ENCODE assay signal across 12 cellular contexts in the genomic region with DNA sequence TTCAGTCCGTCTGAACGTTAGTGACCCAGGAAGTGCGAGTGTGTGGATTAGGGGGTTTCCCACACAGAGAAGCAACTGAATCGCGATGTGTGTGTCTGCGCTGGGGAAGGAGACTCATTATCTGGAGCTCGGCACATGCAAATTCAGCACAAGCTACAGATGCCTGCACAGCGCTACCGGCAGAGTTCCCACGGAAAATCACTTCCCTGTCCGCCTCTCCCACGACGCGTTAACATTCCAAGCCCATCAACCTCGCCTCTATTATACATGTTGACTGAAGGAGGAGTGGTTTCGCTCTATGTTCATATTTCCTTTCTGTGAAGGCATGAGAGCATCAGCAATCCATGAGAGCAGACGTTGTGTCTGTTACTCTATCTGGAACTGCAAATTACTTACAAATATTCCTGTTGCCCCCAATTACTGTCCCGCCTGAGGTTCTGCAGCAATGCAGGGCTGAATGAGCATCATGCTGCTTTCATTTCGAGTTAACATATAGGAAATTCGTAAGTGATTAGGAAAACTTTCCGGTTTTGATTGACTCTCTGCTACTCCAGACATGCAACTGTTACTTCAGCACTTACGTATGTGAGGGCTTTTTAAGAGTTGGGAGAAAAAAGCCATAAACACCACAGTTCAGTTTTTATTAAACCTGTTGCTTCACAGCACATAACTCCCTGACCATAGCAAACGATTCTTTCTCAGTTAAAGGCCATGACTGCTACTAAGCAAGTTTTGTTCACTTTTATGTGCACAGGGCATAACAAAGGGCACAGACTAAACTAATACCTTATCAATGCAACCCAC. TPM values are rescaled to one million over a fixed set of nuclear protein-coding genes. Genes with fewer than 3 reads are reported as not detected.
DNase-seq lines count a peak whose midpoint lies in the region; ATAC-seq, FAIRE-seq and TF ChIP-seq lines count a peak whose summit lies in the region.
"Had no signal": no experiment of that assay in that cellular context is flagged by ENCODE, and none has a peak within 500 bp of the region (broad histone marks: within the 10 kb centered on the region; RNA-seq: fewer than 3 reads in every experiment).

No MANE protein-coding gene starts in this region.

- no peak overlapping the region for H4K8ac ChIP-seq in neuronal stem cell (ENCODE audit: low read depth, low read length)

- H2BK120ac ChIP-seq in neuronal stem cell (ENCODE audit: low read depth, low read length), result no peak overlapping the region

- no peaks in the 10 kb centered on the region for H3K36me3 ChIP-seq in fibroblast of lung (ENCODE audit: control insufficient read depth, insufficient read depth, low read length)
- no peaks in the 10 kb centered on the region for H3K36me3 ChIP-seq in neuronal stem cell (replicated peaks in 1 of 2; ENCODE audit: control insufficient read depth in 2 of 2, insufficient read depth in 2 of 2, low read length in 2 of 2)

- no peak overlapping the region for H3K4ac ChIP-seq in neuronal stem cell (ENCODE audit: low read length)

- no peaks in the 10 kb centered on the region for H3K9me3 ChIP-seq in fibroblast of lung (ENCODE audit: control insufficient read depth, insufficient read depth, low read depth, low read length)
- H3K9me3 ChIP-seq in neuronal stem cell (replicated peaks in 1 of 2; ENCODE audit: control insufficient read depth in 2 of 2, insufficient read depth in 1 of 2, low read depth in 1 of 2, low read length in 2 of 2), result no peaks in the 10 kb centered on the region

- H3K27ac ChIP-seq in fibroblast of lung (ENCODE audit: insufficient read depth, low read length) (no peak overlapping the region), neuronal stem cell (replicated peaks; ENCODE audit: low read length) (peak overlapping the region; percentile 5)
- H3K27ac ChIP-seq: HL-60, SK-N-MC had no signal

- H2AK5ac ChIP-seq in neuronal stem cell (ENCODE audit: low read depth, low read length), result no peak overlapping the region

- WGBS in neuronal stem cell (ENCODE audit: extremely low coverage in 2 of 2, insufficient read length in 2 of 2, insufficient replicate concordance in 1 of 2), 2 donors, result no CpG with 5 or more reads among the region's 23 CpGs

- H2BK5ac ChIP-seq in neuronal stem cell (ENCODE audit: low read length), result no peak overlapping the region

- no peak overlapping the region for H3K18ac ChIP-seq in neuronal stem cell (ENCODE audit: low read length)

- in situ Hi-C loops in ACHN (cut with HindIII; ENCODE audit: low pct_ligation_motif_present, low pct_unique_long_range_greater_than_20kb, low sequenced_read_pairs), result no loop called here

- FAIRE-seq in GM19239 (lab: Jason Lieb, UNC), result no peak
- FAIRE-seq: GM18507 had no signal

- H3K4me2 ChIP-seq in fibroblast of lung (ENCODE audit: extremely low read depth, insufficient read depth, low read length) (peak overlapping the region; percentile 83), neuronal stem cell (ENCODE audit: insufficient read depth, low read length, poor library complexity, severe bottlenecking) (no peak overlapping the region)

- H3K14ac ChIP-seq in neuronal stem cell (ENCODE audit: low read length), result no peak overlapping the region

- no peaks in the 10 kb centered on the region for H3K79me1 ChIP-seq in neuronal stem cell (ENCODE audit: low read depth, low read length)

- no peak overlapping the region for H3K23ac ChIP-seq in neuronal stem cell (ENCODE audit: low read depth, low read length, poor library complexity)

- H3K4me1 ChIP-seq in fibroblast of lung (ENCODE audit: control insufficient read depth, extremely low read depth, insufficient read depth, low read length) (no peaks in the 10 kb centered on the region), neuronal stem cell (ENCODE audit: control insufficient read depth in 2 of 2, insufficient read depth in 1 of 2, low read depth in 1 of 2, low read length in 2 of 2) (peaks cover 7 to 13% of the 10 kb centered on the region in 2 donors)

- H3K27me3 ChIP-seq in fibroblast of lung (ENCODE audit: control insufficient read depth, insufficient read depth, low read length) (no peaks in the 10 kb centered on the region), neuronal stem cell (ENCODE audit: control insufficient read depth in 3 of 3, insufficient read depth in 3 of 3, low read depth in 1 of 3, low read length in 3 of 3) (no peaks in the 10 kb centered on the region)

- H3K9ac ChIP-seq in fibroblast of lung (ENCODE audit: insufficient read depth, low read length), result no peak overlapping the region
- H3K9ac ChIP-seq in neuronal stem cell (ENCODE audit: low read depth, low read length, poor library complexity), result no peak overlapping the region

- H3K4me3 ChIP-seq in fibroblast of lung (replicated peaks in 1 of 4; ENCODE audit: control extremely low read depth in 1 of 4, insufficient read depth in 1 of 4, low read depth in 3 of 4, low read length in 4 of 4) (peak overlapping the region in 3 of 4 experiments; percentile 25 to 55 (median 48)), neuronal stem cell (ENCODE audit: low read length in 2 of 2) (no peak overlapping the region)
- H3K4me3 ChIP-seq: SK-N-MC had no signal

- no peak overlapping the region for H2BK15ac ChIP-seq in neuronal stem cell (ENCODE audit: low read length)

- H2AFZ ChIP-seq in fibroblast of lung (ENCODE audit: low read length), result peak overlapping the region; percentile 25
- H2AFZ ChIP-seq in neuronal stem cell (ENCODE audit: low read length), result peak overlapping the region; percentile 15

- peak; percentile 52 for DNase-seq in ACHN
- DNase-seq in NCI-H526 treated with DMSO at 0.1 percent for 48 hours (lab: John Stamatoyannopoulos, UW), result peak; percentile 11
- peak; percentile 36 to 55 for DNase-seq in fibroblast of lung (ENCODE audit: low read depth in 2 of 2)
- DNase-seq in neuronal stem cell (ENCODE audit: low spot score), result no peak
- DNase-seq in GM19238 (ENCODE audit: insufficient read length, low spot score), result no peak
- no peak for DNase-seq in GM19239 (ENCODE audit: insufficient read length, low spot score)
- DNase-seq in SHP77 treated with DMSO at 0.1 percent for 48 hours (lab: John Stamatoyannopoulos, UW), result no peak
- DNase-seq: NCI-H2029 had no signal

- no peaks in the 10 kb centered on the region for H3K79me2 ChIP-seq in fibroblast of lung (ENCODE audit: control insufficient read depth, insufficient read depth, low read length)

- no peak overlapping the region for H2BK12ac ChIP-seq in neuronal stem cell (ENCODE audit: low read length)

- H4K20me1 ChIP-seq in fibroblast of lung (ENCODE audit: control insufficient read depth, extremely low read depth, insufficient read depth, low read length), result no peaks in the 10 kb centered on the region

- no peak for TF ChIP-seq CTCF in fibroblast of lung (conservative IDR thresholded peaks at IDR 0.05 in 1 of 2, IDR thresholded peaks at IDR 0.05 in 1 of 2; ENCODE audit: low read depth in 1 of 2, low read length in 2 of 2)

- no peak for ATAC-seq in HG03139 (IDR thresholded peaks at IDR 0.05; ENCODE audit: unreplicated experiment)

- no peak overlapping the region for H4K91ac ChIP-seq in neuronal stem cell (ENCODE audit: low read depth, low read length, poor library complexity)

RNA-seq across cellular contexts. Expression of gene MTNR1A, which starts 15.0 kb away (rescaled TPM):
- not detected in 2 replicates for total RNA-seq in fibroblast of lung
- polyA plus RNA-seq in fibroblast of lung, result 0.14 TPM in 1 of 2 replicates, not detected in the other
- not detected in 2 replicates for polyA plus RNA-seq in fibroblast of lung (2012)
- polyA minus RNA-seq in fibroblast of lung (ENCODE audit: low replicate concordance), result not detected in 2 replicates
- polyA plus RNA-seq in neuronal stem cell (2013, experiment 1 of 2), result 1.1 TPM
- 1.2 TPM for polyA plus RNA-seq in neuronal stem cell (2013, experiment 2 of 2)

Comparison
In these comparisons a context has a peak if more than half of its experiments do, and no peak if none do; other contexts are left out.
1. DNase-seq: peak in ACHN (single experiment), NCI-H526 treated with DMSO at 0.1 percent for 48 hours (single experiment) and fibroblast of lung (2 of 2); none in neuronal stem cell (single experiment), GM19238 (single experiment), GM19239 (single experiment) and SHP77 treated with DMSO at 0.1 percent for 48 hours (single experiment).
2. H3K4me3 ChIP-seq: peak in fibroblast of lung (3 of 4); none in neuronal stem cell (0 of 2).